Comparison of ENCODE assay signal across 8 cellular contexts in the genomic region with DNA sequence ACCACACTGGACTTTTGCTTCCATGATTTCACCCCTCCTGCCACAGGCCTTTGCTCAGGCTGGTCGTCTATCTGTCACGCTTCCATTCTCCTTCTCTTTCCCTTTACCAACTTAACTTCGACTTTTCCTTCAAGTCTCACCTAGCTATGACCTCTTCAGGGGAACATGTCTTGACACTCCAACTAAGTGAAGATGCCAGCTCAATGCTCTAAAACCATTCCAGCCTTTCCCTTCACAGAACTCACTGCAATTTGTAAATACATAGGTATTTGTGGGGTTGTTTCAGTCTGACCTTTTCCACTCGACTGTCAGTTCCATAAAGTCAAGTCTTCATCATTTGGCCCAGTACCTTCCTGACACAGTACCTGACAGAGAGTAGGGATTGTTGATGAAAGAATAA.
"Had no signal": no experiment of that assay in that cellular context is flagged by ENCODE, and none has a peak within 500 bp of the region (broad histone marks: within the 10 kb centered on the region; RNA-seq: fewer than 3 reads in every experiment).

No MANE protein-coding gene starts in this region.

- H3K9me3 ChIP-seq: HAP-1 had no signal

- DNase-seq: GM23248, GOT3, H7, HFFc6, IMR-90 had no signal

- ATAC-seq: HCT116, K562 had no signal

- H3K36me3 ChIP-seq: HAP-1 had no signal

- H3K27ac ChIP-seq: GM23248 had no signal

- H3K4me3 ChIP-seq: GM23248, HAP-1, K562 had no signal

- H3K4me1 ChIP-seq: HAP-1 had no signal

- H2AFZ ChIP-seq: GM23248 had no signal

- H3K9ac ChIP-seq: GM23248 had no signal
